In the genomic region with DNA sequence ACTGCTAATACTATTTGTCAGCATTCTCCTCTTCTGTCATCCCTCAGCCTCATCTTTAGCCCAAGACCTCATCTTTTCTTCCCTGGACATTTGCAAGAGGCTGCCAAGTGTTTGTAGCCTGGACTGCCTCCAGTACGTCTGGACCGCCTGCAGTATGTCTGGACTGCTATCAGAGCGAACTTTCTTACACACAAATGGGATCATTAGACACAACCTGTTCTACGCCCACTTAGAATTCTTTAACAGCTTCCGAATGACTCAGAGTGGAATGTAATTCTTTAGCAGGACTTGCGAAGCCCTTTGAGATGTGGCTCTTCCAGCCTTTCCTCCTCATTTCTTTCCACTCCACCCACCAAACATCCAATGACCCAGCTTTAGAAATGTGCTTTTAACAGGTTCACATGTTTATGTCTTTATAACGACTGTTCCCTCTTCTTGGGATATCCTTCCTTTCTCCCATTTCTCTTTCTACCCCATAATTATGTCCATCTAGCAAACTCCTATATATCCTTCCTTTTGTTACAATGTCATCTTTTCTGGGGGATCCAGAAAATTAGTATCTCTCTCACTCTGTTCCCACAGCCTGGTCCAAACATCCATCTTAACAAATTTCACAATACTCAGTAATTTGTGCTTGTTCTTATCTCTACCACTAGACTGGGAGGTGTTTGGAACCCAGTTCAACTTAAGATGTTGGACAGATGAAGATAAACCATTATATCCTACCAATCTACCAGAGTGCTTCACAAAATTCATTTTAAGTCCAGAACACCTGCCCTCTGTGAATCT, we compare ENCODE assay signal across 10 cellular contexts.
DNase-seq lines count a peak whose midpoint lies in the region; ATAC-seq and TF ChIP-seq lines count a peak whose summit lies in the region.
"Had no signal": no experiment of that assay in that cellular context is flagged by ENCODE, and none has a peak within 500 bp of the region (broad histone marks: within the 10 kb centered on the region; RNA-seq: fewer than 3 reads in every experiment).

No MANE protein-coding gene starts in this region.

- ATAC-seq in natural killer cell (no peak), mucosa of descending colon (peak; percentile 42), HG03175 (IDR thresholded peaks at IDR 0.05; ENCODE audit: unreplicated experiment) (no peak), GM21447 (IDR thresholded peaks at IDR 0.05; ENCODE audit: unreplicated experiment) (no peak)
- ATAC-seq in natural killer cell treated with Interleukin-12 subunit alpha and Interleukin-12 subunit beta and Interleukin-15 and Interleukin-18, amount 100 ng/mL, for 72 hours = no peak

- H3K4me1 Mint-ChIP-seq in natural killer cell (peaks cover 36 to 42% of the 10 kb centered on the region in 2 donors), endodermal cell (peaks cover 7% of the 10 kb centered on the region)
- H3K4me1 Mint-ChIP-seq in natural killer cell treated with Interleukin-12 subunit alpha and Interleukin-12 subunit beta and Interleukin-15 and Interleukin-18, amount 100 ng/mL, for 72 hours (ENCODE audit: low read depth in 2 of 2) = peaks cover 24 to 27% of the 10 kb centered on the region in 2 donors

- H3K27me3 ChIP-seq in endodermal cell (ENCODE audit: control insufficient read depth, insufficient read depth, low read length, poor library complexity, severe bottlenecking) = no peaks in the 10 kb centered on the region

- H3K9me3 ChIP-seq in endodermal cell (ENCODE audit: control insufficient read depth, low read length) (no peaks in the 10 kb centered on the region), mucosa of descending colon (no peaks in the 10 kb centered on the region)
- H3K9me3 ChIP-seq: Peyer's patch had no signal

- H3K4me3 ChIP-seq in endodermal cell (ENCODE audit: low read length) = no peak overlapping the region
- no peak overlapping the region for H3K4me3 ChIP-seq in mucosa of descending colon
- H3K4me3 ChIP-seq: Peyer's patch had no signal

- H3K9me3 Mint-ChIP-seq in natural killer cell (no peaks in the 10 kb centered on the region), endodermal cell (no peaks in the 10 kb centered on the region)
- no peaks in the 10 kb centered on the region for H3K9me3 Mint-ChIP-seq in natural killer cell treated with Interleukin-12 subunit alpha and Interleukin-12 subunit beta and Interleukin-15 and Interleukin-18, amount 100 ng/mL, for 72 hours

- no peaks in the 10 kb centered on the region for H3K27me3 Mint-ChIP-seq in natural killer cell (ENCODE audit: low read depth in 2 of 2)
- H3K27me3 Mint-ChIP-seq in natural killer cell treated with Interleukin-12 subunit alpha and Interleukin-12 subunit beta and Interleukin-15 and Interleukin-18, amount 100 ng/mL, for 72 hours = no peaks in the 10 kb centered on the region
- no peaks in the 10 kb centered on the region for H3K27me3 Mint-ChIP-seq in endodermal cell (ENCODE audit: insufficient read depth)

- H3K27ac Mint-ChIP-seq in natural killer cell (peak overlapping the region; percentile 34 to 70), endodermal cell (peak overlapping the region; percentile 9)
- peak overlapping the region in 1 of 2 donors; percentile 36 for H3K27ac Mint-ChIP-seq in natural killer cell treated with Interleukin-12 subunit alpha and Interleukin-12 subunit beta and Interleukin-15 and Interleukin-18, amount 100 ng/mL, for 72 hours

- intact Hi-C loops in natural killer cell (cut with micrococcal nuclease) = no loop called here
- intact Hi-C loops in mucosa of descending colon (cut with DNase I, micrococcal nuclease) = no loop called here

- no peak overlapping the region for H3K27ac ChIP-seq in endodermal cell (ENCODE audit: low read depth, low read length)
- H3K27ac ChIP-seq: C4-2B had no signal

- no peak overlapping the region for H3K9ac ChIP-seq in endodermal cell (ENCODE audit: extremely low read depth, low read length, poor library complexity, severe bottlenecking)

- peak overlapping the region; percentile 6 for H3K4me3 Mint-ChIP-seq in natural killer cell
- no peak overlapping the region for H3K4me3 Mint-ChIP-seq in natural killer cell treated with Interleukin-12 subunit alpha and Interleukin-12 subunit beta and Interleukin-15 and Interleukin-18, amount 100 ng/mL, for 72 hours
- no peak overlapping the region for H3K4me3 Mint-ChIP-seq in endodermal cell

- H3K4me1 ChIP-seq in endodermal cell (ENCODE audit: control insufficient read depth, insufficient read depth, low read length) (peaks cover 10% of the 10 kb centered on the region), mucosa of descending colon (ENCODE audit: low read depth) (no peaks in the 10 kb centered on the region)
- H3K4me1 ChIP-seq: Peyer's patch had no signal

- 92 to 95% methylated on average over 7 of the region's 7 CpGs for WGBS in endodermal cell (ENCODE audit: insufficient coverage in 1 of 2, insufficient read length in 1 of 2), 2 experiments

- TF ChIP-seq CTCF in natural killer cell (IDR thresholded peaks at IDR 0.05) = no peak
- no peak for TF ChIP-seq CTCF in endodermal cell (conservative IDR thresholded peaks at IDR 0.05)
- no peak for TF ChIP-seq CTCF in mucosa of descending colon (IDR thresholded peaks at IDR 0.05)

- H3K36me3 ChIP-seq in endodermal cell (ENCODE audit: control insufficient read depth, insufficient read depth, low read length) (no peaks in the 10 kb centered on the region), mucosa of descending colon (ENCODE audit: low read depth) (no peaks in the 10 kb centered on the region)
- H3K36me3 ChIP-seq: Peyer's patch had no signal

- DNase-seq in natural killer cell (no peak), endodermal cell (no peak), mucosa of descending colon (peak in 1 of 3 donors; percentile 43), NCI-H1092 treated with DMSO at 0.1 percent for 48 hours (lab: John Stamatoyannopoulos, UW) (no peak)
- no peak for DNase-seq in natural killer cell treated with Interleukin-12 subunit alpha and Interleukin-12 subunit beta and Interleukin-15 and Interleukin-18, amount 100 ng/mL, for 72 hours (ENCODE audit: low spot score)
- DNase-seq in activated CD4-positive, alpha-beta T cell treated with anti-CD3 and anti-CD28 coated beads, Interleukin-2, amount 50 U/mL, for 4 hours = no peak
- DNase-seq: Peyer's patch had no signal

- H3K36me3 Mint-ChIP-seq in natural killer cell (peaks cover 21% of the 10 kb centered on the region), endodermal cell (ENCODE audit: low read depth) (no peaks in the 10 kb centered on the region)
- peaks cover 42% of the 10 kb centered on the region for H3K36me3 Mint-ChIP-seq in natural killer cell treated with Interleukin-12 subunit alpha and Interleukin-12 subunit beta and Interleukin-15 and Interleukin-18, amount 100 ng/mL, for 72 hours
